Comparison of ENCODE assay signal across 19 cellular contexts in the genomic region with DNA sequence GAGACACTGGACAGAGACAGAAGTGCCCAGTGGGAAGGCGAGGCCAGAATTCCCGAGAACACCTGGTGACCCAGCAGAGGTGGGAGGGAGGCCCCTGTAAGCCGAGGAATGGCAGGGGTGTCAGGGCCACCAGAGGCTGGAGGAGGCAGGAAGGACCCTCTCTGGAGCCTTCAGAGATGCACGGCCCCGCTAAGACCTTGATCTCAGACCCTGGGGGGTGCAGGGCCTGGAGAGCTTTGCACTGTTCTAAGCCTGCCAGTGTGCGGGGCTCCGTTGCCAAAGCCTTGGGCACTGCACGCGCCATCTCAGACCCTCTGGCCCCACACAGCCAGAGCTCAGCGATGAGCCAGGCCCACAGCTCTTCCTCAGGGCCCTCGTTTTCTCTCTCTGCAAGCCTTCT.
DNase-seq lines count a peak whose midpoint lies in the region; ATAC-seq, FAIRE-seq and TF ChIP-seq lines count a peak whose summit lies in the region.
"Had no signal": no experiment of that assay in that cellular context is flagged by ENCODE, and none has a peak within 500 bp of the region (broad histone marks: within the 10 kb centered on the region; RNA-seq: fewer than 3 reads in every experiment).

No MANE protein-coding gene starts in this region.

- no peak overlapping the region for H3K4me3 Mint-ChIP-seq in neural progenitor cell
- H3K4me3 Mint-ChIP-seq in stimulated activated memory B cell treated with anti-CD40 and anti-IgM and Interleukin-4, amounts not matched to agents 10 μg/mL and 1 μg/mL and 100 μg/mL, for 72 hours: no peak overlapping the region
- H3K4me3 Mint-ChIP-seq: B cell; CD4-positive, alpha-beta T cell had no signal

- no peak overlapping the region for H3K4me3 ChIP-seq in Peyer's patch
- no peak overlapping the region for H3K4me3 ChIP-seq in H1 (ENCODE audit: extremely low read depth in 1 of 4, insufficient read depth in 2 of 4, low read depth in 3 of 4, low read length in 4 of 4)
- H3K4me3 ChIP-seq in neural progenitor cell: no peak overlapping the region

- no peak overlapping the region for H2BK15ac ChIP-seq in H1 (ENCODE audit: low read length)

- no peak overlapping the region for H3K18ac ChIP-seq in H1 (ENCODE audit: extremely low read depth, low read length)

- H3K79me2 ChIP-seq in H1 (ENCODE audit: control insufficient read depth in 1 of 2, insufficient read depth in 2 of 2, low read length in 2 of 2) (no peaks in the 10 kb centered on the region), neural progenitor cell (ENCODE audit: low read depth) (no peaks in the 10 kb centered on the region)

- no peak overlapping the region for H3K27ac Mint-ChIP-seq in neural progenitor cell
- H3K27ac Mint-ChIP-seq in stimulated activated memory B cell treated with anti-CD40 and anti-IgM and Interleukin-4, amounts not matched to agents 10 μg/mL and 1 μg/mL and 100 μg/mL, for 72 hours: no peak overlapping the region
- H3K27ac Mint-ChIP-seq: B cell; CD4-positive, alpha-beta T cell had no signal

- H4K5ac ChIP-seq in H1 (ENCODE audit: insufficient read length, low read depth, low read length): no peak overlapping the region

- no peak overlapping the region for H3K56ac ChIP-seq in H1 (replicated peaks; ENCODE audit: insufficient read length, low read depth, low read length)

- H3K36me3 ChIP-seq in Peyer's patch (no peaks in the 10 kb centered on the region), H1 (ENCODE audit: control insufficient read depth in 2 of 4, insufficient read depth in 4 of 4, low read length in 3 of 4) (no peaks in the 10 kb centered on the region), neural progenitor cell (no peaks in the 10 kb centered on the region)

- H2BK20ac ChIP-seq in H1 (ENCODE audit: low read length): no peak overlapping the region

- peaks cover 50% of the 10 kb centered on the region for H3K4me1 Mint-ChIP-seq in neural progenitor cell
- no peaks in the 10 kb centered on the region for H3K4me1 Mint-ChIP-seq in stimulated activated memory B cell treated with anti-CD40 and anti-IgM and Interleukin-4, amounts not matched to agents 10 μg/mL and 1 μg/mL and 100 μg/mL, for 72 hours
- H3K4me1 Mint-ChIP-seq: B cell had no signal

- H3K27me3 ChIP-seq in Peyer's patch: no peaks in the 10 kb centered on the region
- no peaks in the 10 kb centered on the region for H3K27me3 ChIP-seq in H1 (replicated peaks in 1 of 4; ENCODE audit: control insufficient read depth in 3 of 4, extremely low read depth in 1 of 4, insufficient read depth in 3 of 4, low read length in 3 of 4)
- no peaks in the 10 kb centered on the region for H3K27me3 ChIP-seq in neural progenitor cell

- no peaks in the 10 kb centered on the region for H3K79me1 ChIP-seq in H1 (ENCODE audit: low read depth, low read length)

- no peak overlapping the region for H3K14ac ChIP-seq in H1 (ENCODE audit: insufficient read length)

- no peak overlapping the region for H2AFZ ChIP-seq in H1 (ENCODE audit: low read length)
- no peak overlapping the region for H2AFZ ChIP-seq in neural progenitor cell (replicated peaks)

- peaks cover 13% of the 10 kb centered on the region for H3K9me3 Mint-ChIP-seq in neural progenitor cell
- peaks cover 16% of the 10 kb centered on the region for H3K9me3 Mint-ChIP-seq in stimulated activated memory B cell treated with anti-CD40 and anti-IgM and Interleukin-4, amounts not matched to agents 10 μg/mL and 1 μg/mL and 100 μg/mL, for 72 hours

- H3K4me2 ChIP-seq in H1 (ENCODE audit: insufficient read depth in 1 of 2, low read depth in 2 of 2, low read length in 2 of 2) (no peak overlapping the region), neural progenitor cell (peak overlapping the region; percentile 62)

- no peak for TF ChIP-seq EP300 in H1 (IDR thresholded peaks at IDR 0.05; ENCODE audit: borderline replicate concordance in 1 of 2, low read depth in 2 of 2, low read length in 2 of 2)

- no peaks in the 10 kb centered on the region for H3K23me2 ChIP-seq in H1 (ENCODE audit: low read depth, low read length)

- DNase-seq in Peyer's patch (peak in 2 of 3 donors; percentile 26 to 37), H1 (ENCODE audit: low read depth in 1 of 2, low spot score in 2 of 2) (no peak), neural progenitor cell (ENCODE audit: low spot score) (peak; percentile 1), DMS53 (lab: John Stamatoyannopoulos, UW) (no peak), NCI-H146 (lab: John Stamatoyannopoulos, UW) (no peak)
- DNase-seq: C1 segment of cervical spinal cord, DMS79 treated with DMSO at 0.1 percent for 48 hours, EL, IMR-90 had no signal

- TF ChIP-seq POLR2A in Peyer's patch (IDR thresholded peaks at IDR 0.05) (no peak), H1 (IDR thresholded peaks at IDR 0.05; ENCODE audit: control extremely low read depth in 1 of 2, low read depth in 2 of 2, low read length in 2 of 2) (no peak)

- peaks cover 0 to 6% (median 0%) of the 10 kb centered on the region in 4 donors for H3K9me3 ChIP-seq in Peyer's patch
- H3K9me3 ChIP-seq in H1 (ENCODE audit: insufficient read depth in 2 of 2, low read depth in 1 of 2, low read length in 1 of 2): peaks cover 17 to 19% of the 10 kb centered on the region in 2 experiments
- no peaks in the 10 kb centered on the region for H3K9me3 ChIP-seq in neural progenitor cell (ENCODE audit: low read depth)

- H2BK5ac ChIP-seq in H1 (ENCODE audit: low read depth, low read length): no peak overlapping the region

- peaks cover 34% of the 10 kb centered on the region for H3F3A ChIP-seq in neural progenitor cell (ENCODE audit: low read depth)

- H3K27ac ChIP-seq in Peyer's patch (no peak overlapping the region), H1 (ENCODE audit: low read depth, low read length) (no peak overlapping the region), neural progenitor cell (no peak overlapping the region)

- WGBS in H1 (ENCODE audit: extremely low coverage in 1 of 2, insufficient coverage in 1 of 2, insufficient read length in 1 of 2, insufficient replicate concordance in 2 of 2, low coverage in 1 of 2, low lambda C conversion rate in 2 of 2, missing lambda C conversion rate in 1 of 2), 2 experiments: 86% methylated on average over 11 of the region's 11 CpGs; no CpG with 5 or more reads in 1 of the 2 experiments

- no peak overlapping the region for H3K23ac ChIP-seq in H1 (ENCODE audit: insufficient read length)

- TF ChIP-seq CTCF in Peyer's patch (IDR thresholded peaks at IDR 0.05) (no peak), H1 (IDR thresholded peaks at IDR 0.05; ENCODE audit: control extremely low read depth in 1 of 3, insufficient read depth in 1 of 3, low read depth in 1 of 3, low read length in 3 of 3) (no peak), neural progenitor cell (IDR thresholded peaks at IDR 0.05) (no peak)

- no peak for FAIRE-seq in H1 (lab: Jason Lieb, UNC)
- FAIRE-seq: A204.1, G401.6, GM12892, GM19239, H54 had no signal

- H3K9ac ChIP-seq in H1 (replicated peaks in 1 of 4; ENCODE audit: extremely low read depth in 1 of 4, low read depth in 3 of 4, low read length in 3 of 4): no peak overlapping the region
- H3K9ac ChIP-seq in neural progenitor cell: no peak overlapping the region

- no peak overlapping the region for H2AK5ac ChIP-seq in H1 (ENCODE audit: low read depth, low read length)

- H2BK12ac ChIP-seq in H1 (ENCODE audit: low read depth, low read length): no peak overlapping the region

- CTCF ChIA-PET in H1 (lab: Charles Lee; ENCODE audit: partially characterized antibody): interaction anchor here (1.0 kb wide), 1 partner anchor 324 kb away, joined by 3 read pairs; no protein-coding TSS in a partner anchor

- peaks cover 6% of the 10 kb centered on the region for H3K36me3 Mint-ChIP-seq in neural progenitor cell
- no peaks in the 10 kb centered on the region for H3K36me3 Mint-ChIP-seq in stimulated activated memory B cell treated with anti-CD40 and anti-IgM and Interleukin-4, amounts not matched to agents 10 μg/mL and 1 μg/mL and 100 μg/mL, for 72 hours

- peak overlapping the region; percentile 71; the same call in 1 of the 2 replicates for H4K8ac ChIP-seq in H1 (ENCODE audit: extremely low read depth, insufficient read depth, low read length)

- H3K4me1 ChIP-seq in Peyer's patch (no peaks in the 10 kb centered on the region), H1 (replicated peaks in 1 of 4; ENCODE audit: control insufficient read depth in 3 of 4, insufficient read depth in 4 of 4, low read length in 3 of 4) (no peaks in the 10 kb centered on the region; a peak in 1 of 7 replicates), neural progenitor cell (peaks cover 43% of the 10 kb centered on the region)

- peak; percentile 21 for ATAC-seq in stimulated activated memory B cell treated with anti-CD40 and anti-IgM and Interleukin-4, amounts not matched to agents 10 μg/mL and 1 μg/mL and 100 μg/mL, for 72 hours
- no peak for ATAC-seq in GM21723 (IDR thresholded peaks at IDR 0.05; ENCODE audit: unreplicated experiment)
- ATAC-seq: HCT116 had no signal

- no peak overlapping the region for H2BK120ac ChIP-seq in H1 (replicated peaks; ENCODE audit: low read depth, low read length)

- POLR2A ChIA-PET in H1 (lab: Charles Lee; ENCODE audit: partially characterized antibody): no interaction called here

- no peak overlapping the region for H3K4ac ChIP-seq in H1 (replicated peaks; ENCODE audit: insufficient read length, low read depth, low read length)

- no peak overlapping the region for H4K91ac ChIP-seq in H1 (replicated peaks; ENCODE audit: insufficient read length, low read length)

- H3K27me3 Mint-ChIP-seq in neural progenitor cell (ENCODE audit: insufficient read depth, low read depth): peaks cover 11% of the 10 kb centered on the region
- no peaks in the 10 kb centered on the region for H3K27me3 Mint-ChIP-seq in stimulated activated memory B cell treated with anti-CD40 and anti-IgM and Interleukin-4, amounts not matched to agents 10 μg/mL and 1 μg/mL and 100 μg/mL, for 72 hours
- H3K27me3 Mint-ChIP-seq: B cell had no signal

- peaks cover 0 to 2% of the 10 kb centered on the region in 2 experiments for H4K20me1 ChIP-seq in H1 (replicated peaks in 1 of 2; ENCODE audit: control insufficient read depth in 1 of 2, insufficient read depth in 2 of 2, low read length in 2 of 2)
- H4K20me1 ChIP-seq in neural progenitor cell (ENCODE audit: low read depth): no peaks in the 10 kb centered on the region

- TF ChIP-seq RAD21 in H1 (IDR thresholded peaks at IDR 0.05 in 1 of 2, conservative IDR thresholded peaks at IDR 0.05 in 1 of 2; ENCODE audit: low read depth in 2 of 2, low read length in 2 of 2): no peak

TF ChIP-seq in H1, 55 proteins besides CTCF, POLR2A, EP300 and RAD21 (continues in another document):
- TF ChIP-seq EGR1 (IDR thresholded peaks at IDR 0.05; ENCODE audit: borderline replicate concordance, low read depth, low read length): no peak
- TF ChIP-seq FOSL1 (IDR thresholded peaks at IDR 0.05; ENCODE audit: insufficient read depth, low read depth, low read length): no peak
- TF ChIP-seq KDM1A (IDR thresholded peaks at IDR 0.05; ENCODE audit: borderline replicate concordance, low read length): no peak
- TF ChIP-seq SP4 (IDR thresholded peaks at IDR 0.05; ENCODE audit: low read length): no peak
- TF ChIP-seq BACH1 (IDR thresholded peaks at IDR 0.05; ENCODE audit: low read length): no peak
- TF ChIP-seq SIRT6 (IDR thresholded peaks at IDR 0.05; ENCODE audit: low read length): no peak
- no peak for TF ChIP-seq CBX8 (IDR thresholded peaks at IDR 0.05; ENCODE audit: borderline replicate concordance, low read depth, low read length)
- no peak for TF ChIP-seq MAFK (IDR thresholded peaks at IDR 0.05; ENCODE audit: low read depth, low read length)
- TF ChIP-seq SIX5 (IDR thresholded peaks at IDR 0.05; ENCODE audit: low read depth, low read length): no peak

Comparison
In these comparisons a context has a peak if more than half of its experiments do, and no peak if none do; other contexts are left out.
1. DNase-seq: peak in Peyer's patch (2 of 3) and neural progenitor cell (single experiment); none in H1 (0 of 2), DMS53 (single experiment) and NCI-H146 (single experiment).